8 cellular contexts compared by ENCODE assay signal in the genomic region with DNA sequence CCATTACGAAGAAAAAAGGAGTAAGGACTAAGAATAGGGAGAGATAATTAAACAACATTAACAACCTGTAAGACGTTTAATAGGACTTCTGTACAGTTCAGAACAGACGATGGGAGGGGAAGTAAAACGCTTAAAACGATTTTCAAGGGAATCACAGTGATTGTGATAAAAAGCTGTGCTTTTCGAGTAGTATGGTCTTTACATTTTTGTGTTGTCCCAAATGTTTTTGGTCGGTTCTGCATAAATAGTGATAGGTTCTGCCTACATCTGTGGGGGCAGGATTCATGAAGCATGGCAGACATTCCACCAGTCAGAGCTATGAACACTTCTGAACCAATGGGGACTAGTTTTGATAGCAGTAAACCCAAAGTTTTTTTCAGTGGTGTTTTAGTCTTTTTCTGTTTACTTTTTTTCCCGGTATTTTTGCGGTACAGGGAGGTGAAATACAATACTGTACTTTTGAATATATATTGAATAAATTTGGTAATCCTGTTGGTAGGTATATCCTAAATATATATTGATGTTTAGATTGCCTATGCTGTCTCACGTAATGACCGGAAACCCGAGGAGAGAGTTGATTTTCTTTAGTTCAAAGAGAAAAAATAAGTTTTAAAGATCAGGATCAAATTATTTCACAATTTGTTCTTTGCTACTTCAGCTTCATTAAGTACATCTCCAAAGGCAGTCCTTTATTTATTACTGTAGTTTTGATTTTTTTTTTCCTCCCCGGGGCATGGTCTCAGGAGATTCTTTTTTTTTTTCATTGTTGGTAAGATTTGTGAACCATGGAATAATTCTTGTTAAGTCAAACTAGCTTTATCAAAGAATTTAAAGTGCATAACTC. TPM values are rescaled to one million over a fixed set of nuclear protein-coding genes. Genes with fewer than 3 reads are reported as not detected.
DNase-seq lines count a peak whose midpoint lies in the region; ATAC-seq, FAIRE-seq and TF ChIP-seq lines count a peak whose summit lies in the region.

No MANE protein-coding gene starts in this region.

- no peaks in the 10 kb centered on the region for H3K9me3 ChIP-seq in DOHH2 (ENCODE audit: control insufficient read depth, insufficient read depth, low read length)
- H3K9me3 ChIP-seq in OCI-LY1 (ENCODE audit: low read length) = no peaks in the 10 kb centered on the region
- no peaks in the 10 kb centered on the region for H3K9me3 ChIP-seq in K562 (replicated peaks; ENCODE audit: control insufficient read depth, insufficient read depth, low read depth, low read length)

- H2AFZ ChIP-seq in OCI-LY1 (ENCODE audit: low read length) (no peak overlapping the region), K562 (ENCODE audit: low read depth, low read length) (no peak overlapping the region; the same call in 1 of the 2 replicates)

- H3K4me3 ChIP-seq in DOHH2 (ENCODE audit: low read length) (peak overlapping the region; percentile 87), OCI-LY1 (ENCODE audit: low read depth, low read length, poor library complexity, severe bottlenecking) (peak overlapping the region; percentile 78), K562 (peak overlapping the region; percentile 90)

- peaks cover 68% of the 10 kb centered on the region for H3K79me2 ChIP-seq in DOHH2 (ENCODE audit: control insufficient read depth, low read length)
- H3K79me2 ChIP-seq in OCI-LY1 (ENCODE audit: insufficient read depth, low read length) = peaks cover 64% of the 10 kb centered on the region
- peaks cover 79% of the 10 kb centered on the region for H3K79me2 ChIP-seq in K562 (ENCODE audit: control insufficient read depth, insufficient read depth, low read length)

- H3K27ac ChIP-seq in DOHH2 (ENCODE audit: low read depth, low read length) (peak overlapping the region; percentile 89), OCI-LY1 (ENCODE audit: low read depth, low read length, poor library complexity, severe bottlenecking) (peak overlapping the region; percentile 96), K562 (ENCODE audit: extremely low read depth, low read depth, low read length) (peak overlapping the region; percentile 97)

- H3F3A ChIP-seq in DOHH2 (ENCODE audit: control insufficient read depth, insufficient read depth) (peaks cover 15% of the 10 kb centered on the region), OCI-LY1 (ENCODE audit: insufficient read depth, low read length) (no peaks in the 10 kb centered on the region; the same call in 1 of the 2 replicates)

- peak; percentile 46; the same call in 1 of the 2 replicates for TF ChIP-seq POLR2A in K562 (conservative IDR thresholded peaks at IDR 0.05)

- ATAC-seq in GM21717 (IDR thresholded peaks at IDR 0.05; ENCODE audit: unreplicated experiment) = peak; percentile 28
- ATAC-seq in K562 = peak; percentile 71

- no peaks in the 10 kb centered on the region for H3K27me3 ChIP-seq in DOHH2 (ENCODE audit: control insufficient read depth, low read length)
- H3K27me3 ChIP-seq in OCI-LY1 (ENCODE audit: insufficient read depth, low read length) = no peaks in the 10 kb centered on the region
- H3K27me3 ChIP-seq in K562 (ENCODE audit: control insufficient read depth in 2 of 2, insufficient read depth in 2 of 2, low read length in 2 of 2) = no peaks in the 10 kb centered on the region

- 0% methylated on average over 13 of the region's 13 CpGs for WGBS in K562 (ENCODE audit: insufficient coverage, low coverage, missing lambda C conversion rate)

- DNase-seq in K562 (ENCODE audit: extremely low read depth in 1 of 4, low spot score in 3 of 4) = peak in 3 of 4 experiments; percentile 14 to 72 (median 64)
- DNase-seq in iris pigment epithelial cell (ENCODE audit: low read depth) = peak; percentile 82
- DNase-seq in stimulated activated CD4-positive, alpha-beta T cell treated with anti-CD3 and anti-CD28 coated beads, Interleukin-4, amount 100 ng/mL, for 24 hours = peak; percentile 34
- DNase-seq in GF-D8 (lab: John Stamatoyannopoulos, UW) = no peak
- no peak for DNase-seq in NCI-H748 treated with DMSO at 0.1 percent for 48 hours (lab: John Stamatoyannopoulos, UW)

- intact Hi-C loops in K562 (cut with micrococcal nuclease) = loop anchor here (1.0 to 10.0 kb wide), 4 partner anchors 41 to 303 kb away; partner anchors contain the start of genes NLN, SGTB, SHLD3 and SREK1

- peaks cover 46% of the 10 kb centered on the region for H3K4me1 ChIP-seq in DOHH2 (ENCODE audit: control insufficient read depth, low read length)
- peaks cover 50% of the 10 kb centered on the region for H3K4me1 ChIP-seq in OCI-LY1 (ENCODE audit: insufficient read depth, low read length, severe bottlenecking)
- peaks cover 5 to 16% of the 10 kb centered on the region in 2 experiments; a peak in 4 of 5 replicates for H3K4me1 ChIP-seq in K562 (replicated peaks in 1 of 2; ENCODE audit: control insufficient read depth in 2 of 2, insufficient read depth in 2 of 2, low read length in 2 of 2)

- BruUV-seq in K562 (replicated peaks; lab: Mats Ljungman, UMichigan) = TSS peak; percentile 41

- TF ChIP-seq CTCF in DOHH2 (IDR thresholded peaks at IDR 0.05; ENCODE audit: low read depth, low read length, poor library complexity, severe bottlenecking) = no peak
- no peak for TF ChIP-seq CTCF in OCI-LY1 (IDR thresholded peaks at IDR 0.05; ENCODE audit: low read length)
- TF ChIP-seq CTCF in K562 (IDR thresholded peaks at IDR 0.05 in 2 of 3, conservative IDR thresholded peaks at IDR 0.05 in 1 of 3; ENCODE audit: insufficient read depth in 2 of 3, low read depth in 1 of 3, low read length in 3 of 3) = no peak

- FAIRE-seq in K562 (lab: Jason Lieb, UNC) = peak; percentile 89

- peak overlapping the region; percentile 99 for H3K9ac ChIP-seq in OCI-LY1 (ENCODE audit: low read length)
- peak overlapping the region in 1 of 2 experiments; percentile 95; a peak in 3 of 4 replicates for H3K9ac ChIP-seq in K562 (ENCODE audit: insufficient read depth in 1 of 2, low read depth in 2 of 2, low read length in 2 of 2)

- TF ChIP-seq RAD21 in K562 (CRISPR knock-in tag; conservative IDR thresholded peaks at IDR 0.05 in 1 of 2, IDR thresholded peaks at IDR 0.05 in 1 of 2) = no peak

- no peak for TF ChIP-seq EP300 in K562 (IDR thresholded peaks at IDR 0.05; ENCODE audit: low read length)

- peaks cover 17% of the 10 kb centered on the region for H4K20me1 ChIP-seq in DOHH2 (ENCODE audit: control insufficient read depth, insufficient read depth, low read depth, low read length)
- no peaks in the 10 kb centered on the region for H4K20me1 ChIP-seq in OCI-LY1 (ENCODE audit: insufficient read depth, low read length)
- 0 out of 2 replicates have a peak, but pooled peaks cover 2% of the 10 kb centered on the region for H4K20me1 ChIP-seq in K562 (replicated peaks; ENCODE audit: control insufficient read depth, insufficient read depth, low read length)

- POLR2A ChIA-PET in K562 (lab: Yijun Ruan, JAX) = interaction anchor here (0.6 to 0.7 kb wide), 2 partner anchors 8 to 36 kb away, joined by 3 read pairs; no protein-coding TSS in a partner anchor

- CTCF ChIA-PET in K562 (lab: Yijun Ruan, JAX; ENCODE audit: low intra/inter-chr PET ratio) = no interaction called here

- in situ Hi-C loops in K562 (cut with MboI) = loop anchor here (5.0 kb wide), 1 partner anchor 105 kb away; no protein-coding TSS in a partner anchor

- peak overlapping the region; percentile 91 for H3K4me2 ChIP-seq in DOHH2 (ENCODE audit: low read length)
- H3K4me2 ChIP-seq in OCI-LY1 (ENCODE audit: low read length) = peak overlapping the region; percentile 86
- peak overlapping the region; percentile 90 for H3K4me2 ChIP-seq in K562 (ENCODE audit: insufficient read depth, low read length)

- no peaks in the 10 kb centered on the region for H3K9me1 ChIP-seq in K562 (ENCODE audit: control insufficient read depth, insufficient read depth, low read length)

- H3K9me2 ChIP-seq in DOHH2 (replicated peaks; ENCODE audit: control insufficient read depth, low read length) (no peaks in the 10 kb centered on the region), OCI-LY1 (ENCODE audit: low read depth, low read length) (no peaks in the 10 kb centered on the region)

- peaks cover 47% of the 10 kb centered on the region for H3K36me3 ChIP-seq in DOHH2 (ENCODE audit: control insufficient read depth, low read length)
- H3K36me3 ChIP-seq in OCI-LY1 (ENCODE audit: insufficient read depth, low read length) = peaks cover 11% of the 10 kb centered on the region; the same call in 1 of the 2 replicates
- H3K36me3 ChIP-seq in K562 (ENCODE audit: control insufficient read depth, insufficient read depth, low read length) = peaks cover 11% of the 10 kb centered on the region; the same call in 2 of the 3 replicates

TF ChIP-seq in K562, 482 proteins besides CTCF, POLR2A, EP300 and RAD21 (continues in another document):
- TF ChIP-seq MCM3 (IDR thresholded peaks at IDR 0.05) (no peak), PCBP1 (IDR thresholded peaks at IDR 0.05; ENCODE audit: low read depth, low read length, poor library complexity, severe bottlenecking) (no peak), FOXK2 (conservative IDR thresholded peaks at IDR 0.05 in 1 of 2, IDR thresholded peaks at IDR 0.05 in 1 of 2; ENCODE audit: low read depth in 2 of 2) (0 out of 4 replicates have a peak, but pooled peaks of 1 of the 2 experiments have one; percentile 7)

RNA-seq across cellular contexts. Expression of gene ERBIN, which starts 1.3 kb away (rescaled TPM):
- total RNA-seq in K562 (2011; cell fraction: chromatin; rRNA removed; ENCODE audit: low replicate concordance) = 112 and 233 TPM in 2 replicates
- total RNA-seq in K562 (2011; cell fraction: nucleolus; rRNA removed) = 51.4 and 66.5 TPM in 2 replicates
- 75.7 and 89.3 TPM in 2 replicates for total RNA-seq in K562 (2011; cell fraction: nucleoplasm; rRNA removed)
- total RNA-seq in K562 (2014; rRNA removed) (27.9 and 41.7 TPM in 2 replicates), K562 (2014; rRNA removed; fragmentation: Illumina TruSeq; extraction: Trizol) (62.1 and 80.5 TPM in 2 replicates), K562 (2015; rRNA removed; fragmentation: Illumina TruSeq; extraction: Trizol) (66.1 and 72.8 TPM in 2 replicates), K562 (2021) (47.5 and 50.8 TPM in 2 replicates)
- polyA plus RNA-seq in K562 (2011; rRNA removed) (37.9 and 56.9 TPM in 2 replicates), K562 (2014; fragmentation: Illumina TruSeq; extraction: Trizol) (39.0 and 40.6 TPM in 2 replicates), K562 (2014; fragmentation: Nextera tagmentation; extraction: Ambion mirVana) (10 to 100 TPM; 11.9 to 12.1 TPM), K562 (2014; rRNA removed) (38.6 and 40.4 TPM in 2 replicates)
- polyA plus RNA-seq in K562 (2011; cell fraction: cytosol; rRNA removed) = 11.3 and 18.9 TPM in 2 replicates
- polyA plus RNA-seq in K562 (2011; cell fraction: nucleus; rRNA removed) = 35.7 and 43.4 TPM in 2 replicates
- polyA plus RNA-seq in K562 (2012) = 21.0 and 29.0 TPM in 2 replicates
- polyA minus RNA-seq in K562 (2011; rRNA and poly(A)+ RNA removed) = 120 and 130 TPM in 2 replicates
- polyA minus RNA-seq in K562 (2011; cell fraction: cytosol; rRNA and poly(A)+ RNA removed) = 29.4 and 46.2 TPM in 2 replicates
- 102 and 130 TPM in 2 replicates for polyA minus RNA-seq in K562 (2011; cell fraction: nucleus; rRNA and poly(A)+ RNA removed)

Comparison
In these comparisons a context has a peak if more than half of its experiments do, and no peak if none do; other contexts are left out.
1. DNase-seq: peak in K562 (3 of 4), iris pigment epithelial cell (single experiment) and stimulated activated CD4-positive, alpha-beta T cell treated with anti-CD3 and anti-CD28 coated beads, Interleukin-4, amount 100 ng/mL, for 24 hours (single experiment); none in GF-D8 (single experiment) and NCI-H748 treated with DMSO at 0.1 percent for 48 hours (single experiment).
2. Peak in every context shown above with its lines, with median percentiles within 50 percentile points of each other: H3K27ac ChIP-seq, H3K4me2 ChIP-seq and H3K4me3 ChIP-seq.